ENCODE assay signal across 1 cellular context in genomic region chr20:41356951-41357350, GRCh38.
TF ChIP-seq lines count a peak whose summit lies in the region.

No MANE protein-coding gene starts in this region.

TF ChIP-seq in IMR-90, 13 proteins besides CTCF, POLR2A, EP300 and RAD21:
- TF ChIP-seq SMC3 (IDR thresholded peaks at IDR 0.05; ENCODE audit: low read depth, low read length) (no peak), MXI1 (IDR thresholded peaks at IDR 0.05; ENCODE audit: borderline replicate concordance, low read depth, low read length) (no peak), RCOR1 (IDR thresholded peaks at IDR 0.05; ENCODE audit: insufficient replicate concordance, low read length) (no peak), CEBPB (IDR thresholded peaks at IDR 0.05; ENCODE audit: low read depth, low read length) (no peak), CHD1 (IDR thresholded peaks at IDR 0.05; ENCODE audit: low read depth, low read length) (no peak), MAZ (IDR thresholded peaks at IDR 0.05; ENCODE audit: borderline replicate concordance, low read depth, low read length) (no peak), NFE2L2 (IDR thresholded peaks at IDR 0.05; ENCODE audit: low read depth, low read length) (no peak), RFX5 (IDR thresholded peaks at IDR 0.05; ENCODE audit: low read depth, low read length) (no peak), MAFK (IDR thresholded peaks at IDR 0.05; ENCODE audit: low read depth, low read length) (no peak), USF2 (IDR thresholded peaks at IDR 0.05; ENCODE audit: low read depth, low read length) (no peak), FOS (IDR thresholded peaks at IDR 0.05; ENCODE audit: low read depth, low read length) (no peak), BHLHE40 (IDR thresholded peaks at IDR 0.05; ENCODE audit: low read depth, low read length) (no peak), ELK1 (IDR thresholded peaks at IDR 0.05; ENCODE audit: borderline replicate concordance, low read depth, low read length) (no peak)
TF ChIP-seq in IMR-90: peak in this region for 0.
